In genomic region chr17:79594271-79594670, GRCh38 we compare ENCODE assay signal across 19 cellular contexts. TPM values are rescaled to one million over a fixed set of nuclear protein-coding genes. Genes with fewer than 3 reads are reported as not detected.
DNase-seq lines count a peak whose midpoint lies in the region; TF ChIP-seq lines count a peak whose summit lies in the region.
"Had no signal": no experiment of that assay in that cellular context is flagged by ENCODE, and none has a peak within 500 bp of the region (broad histone marks: within the 10 kb centered on the region; RNA-seq: fewer than 3 reads in every experiment).

No MANE protein-coding gene starts in this region.

- no peak for DNase-seq in mesendoderm
- DNase-seq in mesothelial cell of epicardium (ENCODE audit: low spot score in 2 of 2, unreplicated experiment in 2 of 2), result no peak
- DNase-seq in CD14-positive monocyte (ENCODE audit: low spot score), result no peak
- no peak for DNase-seq in brain microvascular endothelial cell
- DNase-seq: Calu3; CD4-positive, alpha-beta memory T cell; COR-L47; DMS53; DMS79 treated with DMSO at 0.1 percent for 48 hours; GF-D8; GOT3; HFFc6 had no signal

- no CpG with 5 or more reads among the region's 9 CpGs for WGBS in mesendoderm (ENCODE audit: extremely low coverage, insufficient coverage, low lambda C conversion rate)

- H3K4me3 ChIP-seq in BLaER1 treated with 17β-estradiol and CSF1 and Interleukin-3, amounts not matched to agents 10 nM and 100 nM, result no peak overlapping the region
- H3K4me3 ChIP-seq in mesendoderm (ENCODE audit: low read length) (no peak overlapping the region), brain microvascular endothelial cell (ENCODE audit: low read depth, low read length) (no peak overlapping the region)
- H3K4me3 ChIP-seq: HAP-1 had no signal

- H3K9ac ChIP-seq in BLaER1 treated with 17β-estradiol and CSF1 and Interleukin-3, amounts not matched to agents 10 nM and 100 nM, result no peak overlapping the region
- H3K9ac ChIP-seq in mesendoderm (ENCODE audit: low read length), result no peak overlapping the region

- no peaks in the 10 kb centered on the region for H3K79me1 ChIP-seq in mesendoderm (ENCODE audit: low read length)

- intact Hi-C loops in CD14-positive monocyte (cut with micrococcal nuclease), result no loop called here

- peaks cover 0 to 20% (median 0%) of the 10 kb centered on the region in 11 experiments; a peak in 6 of 22 replicates for H3K27me3 ChIP-seq in BLaER1 treated with 17β-estradiol and CSF1 and Interleukin-3, amounts not matched to agents 10 nM and 100 nM
- H3K27me3 ChIP-seq in mesendoderm (ENCODE audit: insufficient read depth, low read length, poor library complexity) (no peaks in the 10 kb centered on the region), brain microvascular endothelial cell (replicated peaks) (no peaks in the 10 kb centered on the region)

- no peaks in the 10 kb centered on the region for H3K36me3 ChIP-seq in BLaER1 treated with 17β-estradiol and CSF1 and Interleukin-3, amounts not matched to agents 10 nM and 100 nM
- H3K36me3 ChIP-seq in mesendoderm (ENCODE audit: control insufficient read depth, insufficient read depth, low read length), result no peaks in the 10 kb centered on the region
- no peaks in the 10 kb centered on the region for H3K36me3 ChIP-seq in brain microvascular endothelial cell (replicated peaks)
- H3K36me3 ChIP-seq: HAP-1 had no signal

- H3K18ac ChIP-seq in mesendoderm (ENCODE audit: low read length), result no peak overlapping the region

- H3K4me2 ChIP-seq in BLaER1 treated with 17β-estradiol and CSF1 and Interleukin-3, amounts not matched to agents 10 nM and 100 nM, result peak overlapping the region; percentile 23 to 87 (median 69); a peak in 21 of 22 replicates
- H3K4me2 ChIP-seq in mesendoderm (ENCODE audit: low read length), result no peak overlapping the region

- H3K4me1 Mint-ChIP-seq in brain (peaks cover 94% of the 10 kb centered on the region), mesothelial cell of epicardium (no peaks in the 10 kb centered on the region), CD14-positive monocyte (no peaks in the 10 kb centered on the region)
- H3K4me1 Mint-ChIP-seq: CD4-positive, alpha-beta memory T cell had no signal

- H3K4me1 ChIP-seq in BLaER1 treated with 17β-estradiol and CSF1 and Interleukin-3, amounts not matched to agents 10 nM and 100 nM, result peaks cover 17 to 98% (median 78%) of the 10 kb centered on the region in 10 experiments
- no peaks in the 10 kb centered on the region for H3K4me1 ChIP-seq in mesendoderm (ENCODE audit: control insufficient read depth, low read depth, low read length)
- H3K4me1 ChIP-seq: HAP-1 had no signal

- H3K9me3 ChIP-seq in BLaER1 treated with 17β-estradiol and CSF1 and Interleukin-3, amounts not matched to agents 10 nM and 100 nM (replicated peaks in 1 of 11), result no peaks in the 10 kb centered on the region
- H3K9me3 ChIP-seq: HAP-1 had no signal

- no peak overlapping the region for H2BK120ac ChIP-seq in mesendoderm (ENCODE audit: low read depth, low read length)

- in situ Hi-C loops in brain microvascular endothelial cell (cut with HindIII; ENCODE audit: low pct_ligation_motif_present, low sequenced_read_pairs), result no loop called here

- no peaks in the 10 kb centered on the region for H3K79me2 ChIP-seq in mesendoderm (ENCODE audit: control insufficient read depth, insufficient read depth, low read length)

- H3K27me3 Mint-ChIP-seq in brain (peaks cover 21% of the 10 kb centered on the region), mesothelial cell of epicardium (ENCODE audit: low read depth) (peaks cover 93% of the 10 kb centered on the region), CD14-positive monocyte (ENCODE audit: low read depth in 3 of 3) (peaks cover 7 to 13% (median 12%) of the 10 kb centered on the region in 3 donors)

- no peak overlapping the region for H3K56ac ChIP-seq in mesendoderm (ENCODE audit: low read length)

- H3K27ac Mint-ChIP-seq in brain, result peak overlapping the region in 4 of 5 experiments; percentile 4 to 94 (median 47)
- no peak overlapping the region for H3K27ac Mint-ChIP-seq in mesothelial cell of epicardium
- H3K27ac Mint-ChIP-seq in CD14-positive monocyte, result no peak overlapping the region
- H3K27ac Mint-ChIP-seq: CD4-positive, alpha-beta memory T cell; HFFc6 had no signal

- no peak overlapping the region for H3K27ac ChIP-seq in BLaER1 treated with 17β-estradiol and CSF1 and Interleukin-3, amounts not matched to agents 10 nM and 100 nM
- H3K27ac ChIP-seq in mesendoderm (ENCODE audit: low read depth, low read length) (no peak overlapping the region), brain microvascular endothelial cell (no peak overlapping the region)

- H2AK5ac ChIP-seq in mesendoderm (ENCODE audit: low read length), result no peak overlapping the region

- H3K4me3 Mint-ChIP-seq in brain, result no peak overlapping the region
- H3K4me3 Mint-ChIP-seq in mesothelial cell of epicardium, result no peak overlapping the region
- no peak overlapping the region for H3K4me3 Mint-ChIP-seq in CD14-positive monocyte
- H3K4me3 Mint-ChIP-seq: CD4-positive, alpha-beta memory T cell; HFFc6 had no signal

- no peak overlapping the region for H2BK5ac ChIP-seq in mesendoderm (ENCODE audit: low read length)

- no peak overlapping the region for H4K5ac ChIP-seq in mesendoderm (ENCODE audit: low read length)

- no peak for TF ChIP-seq CTCF in brain (conservative IDR thresholded peaks at IDR 0.05)
- no peak for TF ChIP-seq CTCF in mesothelial cell of epicardium (IDR thresholded peaks at IDR 0.05; ENCODE audit: unreplicated experiment)
- no peak for TF ChIP-seq CTCF in CD14-positive monocyte (IDR thresholded peaks at IDR 0.05)
- TF ChIP-seq CTCF in brain microvascular endothelial cell (IDR thresholded peaks at IDR 0.05; ENCODE audit: low read depth, low read length, missing control alignments), result no peak

- no peak overlapping the region for H4K8ac ChIP-seq in mesendoderm (ENCODE audit: low read depth, low read length)

- H3K23ac ChIP-seq in mesendoderm (ENCODE audit: low read length), result peak overlapping the region; percentile 80

- no peak overlapping the region for H3K4ac ChIP-seq in mesendoderm (ENCODE audit: low read depth, low read length)

- H4K20me1 ChIP-seq in BLaER1 treated with 17β-estradiol and CSF1 and Interleukin-3, amounts not matched to agents 10 nM and 100 nM, result peaks cover 0 to 27% (median 0%) of the 10 kb centered on the region in 11 experiments; a peak in 6 of 22 replicates

- peaks cover 0 to 10% (median 0%) of the 10 kb centered on the region in 5 experiments for H3K9me3 Mint-ChIP-seq in brain
- no peaks in the 10 kb centered on the region for H3K9me3 Mint-ChIP-seq in mesothelial cell of epicardium
- no peaks in the 10 kb centered on the region for H3K9me3 Mint-ChIP-seq in CD14-positive monocyte
- H3K9me3 Mint-ChIP-seq: CD4-positive, alpha-beta memory T cell had no signal

- H3K36me3 Mint-ChIP-seq in brain (no peaks in the 10 kb centered on the region), mesothelial cell of epicardium (no peaks in the 10 kb centered on the region), CD14-positive monocyte (no peaks in the 10 kb centered on the region)
- H3K36me3 Mint-ChIP-seq: CD4-positive, alpha-beta memory T cell had no signal

- H2BK15ac ChIP-seq in mesendoderm (replicated peaks; ENCODE audit: low read depth), result no peak overlapping the region

RNA-seq across cellular contexts. Expression of gene RBFOX3, which starts 16.6 kb away (rescaled TPM):
- polyA plus RNA-seq in brain (ENCODE audit: insufficient read depth, low read depth, low replicate concordance) (32.9 TPM), CD14-positive monocyte (not detected)
- polyA plus RNA-seq in mesendoderm (2013, experiment 1 of 2), result 16.5 TPM
- polyA plus RNA-seq in mesendoderm (2013, experiment 2 of 2), result 13.9 TPM
- total RNA-seq in mesothelial cell of epicardium, result 0.11 to 0.20 TPM in 2 of 3 replicates, not detected in the other
- total RNA-seq: A172; A673; Calu3; CD4-positive, alpha-beta memory T cell; Daoy; G401; HFFc6 had no signal

Comparison
In these comparisons a context has a peak if more than half of its experiments do, and no peak if none do; other contexts are left out.
1. H3K27ac Mint-ChIP-seq: peak in brain (4 of 5); none in mesothelial cell of epicardium (single experiment) and CD14-positive monocyte (0 of 7).
2. RNA of gene RBFOX3, which starts 16.6 kb away (polyA plus RNA-seq): 32.9 TPM in brain (single experiment); not detected in CD14-positive monocyte; every median in the first group is over 10 times any median in the second.